In the genomic region with DNA sequence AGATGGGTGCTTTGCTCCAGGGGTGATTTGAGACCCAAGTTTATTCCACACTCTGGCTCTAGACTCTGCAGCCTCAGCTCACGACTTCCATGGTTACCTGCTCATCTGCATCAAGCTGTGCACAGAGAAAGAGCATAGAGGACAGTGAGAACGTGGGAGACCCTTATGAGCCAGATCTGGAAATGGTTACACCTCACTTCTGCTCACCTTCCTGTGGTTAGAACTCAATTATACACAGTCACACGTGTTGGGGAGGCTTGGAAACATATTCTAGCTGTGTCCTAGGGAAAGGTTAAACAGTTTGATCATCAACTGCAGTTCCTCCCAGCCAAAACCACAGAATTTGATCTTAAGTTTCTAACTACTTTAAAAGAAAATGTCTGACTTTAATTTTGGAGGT, we compare ENCODE assay signal across 19 cellular contexts. TPM values are rescaled to one million over a fixed set of nuclear protein-coding genes. Genes with fewer than 3 reads are reported as not detected.
"Had no signal": no experiment of that assay in that cellular context is flagged by ENCODE, and none has a peak within 500 bp of the region (broad histone marks: within the 10 kb centered on the region; RNA-seq: fewer than 3 reads in every experiment).

No MANE protein-coding gene starts in this region.

- H3K4me3 Mint-ChIP-seq: activated B cell treated with CpG ODN at 0.5 μM for 24 hours; naive thymus-derived CD8-positive, alpha-beta T cell; T-helper 17 cell had no signal

- H3K36me3 ChIP-seq: esophagus squamous epithelium, neutrophil had no signal

- H3K27ac ChIP-seq: neutrophil, skin epidermis had no signal

- DNase-seq: activated B cell treated with CpG ODN at 0.5 μM for 24 hours; activated gamma-delta T cell; esophagus squamous epithelium; foreskin fibroblast; glutamatergic neuron; left cardiac atrium; mucosa of descending colon; naive thymus-derived CD8-positive, alpha-beta T cell; posterior cingulate gyrus; T-helper 17 cell; trophoblast cell had no signal

- H3K36me3 Mint-ChIP-seq: naive thymus-derived CD8-positive, alpha-beta T cell had no signal

- H3K9me3 ChIP-seq: esophagus squamous epithelium, mucosa of descending colon, neutrophil had no signal

- H3K27ac Mint-ChIP-seq: activated B cell treated with CpG ODN at 0.5 μM for 24 hours, T-helper 17 cell had no signal

- H3K4me1 Mint-ChIP-seq: naive thymus-derived CD8-positive, alpha-beta T cell had no signal

- H3K4me3 ChIP-seq: esophagus squamous epithelium, mucosa of descending colon, skin epidermis had no signal

- H3K9me3 Mint-ChIP-seq: activated B cell treated with CpG ODN at 0.5 μM for 24 hours; naive thymus-derived CD8-positive, alpha-beta T cell had no signal

- FAIRE-seq: colon, TTC549 had no signal

- ATAC-seq: left cardiac atrium; mucosa of descending colon; naive thymus-derived CD8-positive, alpha-beta T cell; SK-N-SH treated with all-trans-retinoic acid at 6 μM for 48 hours; T-helper 17 cell had no signal

RNA-seq across cellular contexts. Expression of a gene that starts 1.8 kb away (rescaled TPM):
- total RNA-seq: activated B cell treated with CpG ODN at 0.5 μM for 24 hours; cardiac septum; left cardiac atrium; lung microvascular endothelial cell; mucosa of descending colon; naive thymus-derived CD8-positive, alpha-beta T cell; T-helper 17 cell had no signal
- polyA plus RNA-seq: adipose tissue; naive thymus-derived CD8-positive, alpha-beta T cell had no signal

RNA-seq across cellular contexts. Expression of a gene that starts 23.8 kb away (rescaled TPM):
- total RNA-seq: activated B cell treated with CpG ODN at 0.5 μM for 24 hours; cardiac septum; esophagus squamous epithelium; lung microvascular endothelial cell; mucosa of descending colon; naive thymus-derived CD8-positive, alpha-beta T cell; T-helper 17 cell had no signal
- polyA plus RNA-seq: adipose tissue; naive thymus-derived CD8-positive, alpha-beta T cell had no signal

RNA-seq across cellular contexts. Expression of a gene that starts 29.2 kb away (rescaled TPM):
- total RNA-seq: activated B cell treated with CpG ODN at 0.5 μM for 24 hours; cardiac septum; esophagus squamous epithelium; lung microvascular endothelial cell; mucosa of descending colon; naive thymus-derived CD8-positive, alpha-beta T cell; T-helper 17 cell had no signal
- polyA plus RNA-seq: naive thymus-derived CD8-positive, alpha-beta T cell had no signal
